In genomic region chr22:39528681-39529486, GRCh38 we compare ENCODE assay signal across 8 cellular contexts. TPM values are rescaled to one million over a fixed set of nuclear protein-coding genes. Genes with fewer than 3 reads are reported as not detected.
DNase-seq lines count a peak whose midpoint lies in the region; ATAC-seq, FAIRE-seq and TF ChIP-seq lines count a peak whose summit lies in the region.

No MANE protein-coding gene starts in this region.

- peaks cover 21 to 47% of the 10 kb centered on the region in 2 experiments for H4K20me1 ChIP-seq in H1 (replicated peaks in 1 of 2; ENCODE audit: control insufficient read depth in 1 of 2, insufficient read depth in 2 of 2, low read length in 2 of 2)

- peaks cover 7 to 17% (median 10%) of the 10 kb centered on the region in 4 experiments for H3K36me3 ChIP-seq in H1 (ENCODE audit: control insufficient read depth in 2 of 4, insufficient read depth in 4 of 4, low read length in 3 of 4)
- H3K36me3 ChIP-seq in mesodermal cell (ENCODE audit: control insufficient read depth, insufficient read depth, low read length): peaks cover 48% of the 10 kb centered on the region

- FAIRE-seq in H1 (lab: Jason Lieb, UNC): peak; percentile 28

- H3K4me3 Mint-ChIP-seq in activated CD8-positive, alpha-beta memory T cell treated with anti-CD3 and anti-CD28 coated beads, Interleukin-2, amount 10 ng/mL, durations not matched to agents 7 days and 5 days: peak overlapping the region; percentile 36

- H3K4me3 ChIP-seq in H1 (ENCODE audit: extremely low read depth in 1 of 4, insufficient read depth in 2 of 4, low read depth in 3 of 4, low read length in 4 of 4) (no peak overlapping the region), mesodermal cell (ENCODE audit: extremely low read depth, insufficient read depth, low read length, poor library complexity, severe bottlenecking) (no peak overlapping the region)

- no peak overlapping the region for H3K23ac ChIP-seq in H1 (ENCODE audit: insufficient read length)

- peaks cover 6% of the 10 kb centered on the region for H3K23me2 ChIP-seq in H1 (ENCODE audit: low read depth, low read length)

- H3K9me3 ChIP-seq in H1 (ENCODE audit: insufficient read depth in 2 of 2, low read depth in 1 of 2, low read length in 1 of 2): no peaks in the 10 kb centered on the region
- no peaks in the 10 kb centered on the region for H3K9me3 ChIP-seq in mesodermal cell (ENCODE audit: control insufficient read depth, low read length)

- no peak overlapping the region for H2AFZ ChIP-seq in H1 (ENCODE audit: low read length)

- WGBS in H1 (ENCODE audit: extremely low coverage in 1 of 2, insufficient coverage in 1 of 2, insufficient read length in 1 of 2, insufficient replicate concordance in 2 of 2, low coverage in 1 of 2, low lambda C conversion rate in 2 of 2, missing lambda C conversion rate in 1 of 2), 2 experiments: 48% methylated on average over 32 of the region's 32 CpGs; no CpG with 5 or more reads in 1 of the 2 experiments
- WGBS in mesodermal cell (ENCODE audit: insufficient coverage in 2 of 2), 2 experiments: 29 to 48% methylated on average over 24 to 31 of the region's 32 CpGs

- no peak overlapping the region for H3K18ac ChIP-seq in H1 (ENCODE audit: extremely low read depth, low read length)

- H3K4me1 ChIP-seq in H1 (replicated peaks in 1 of 4; ENCODE audit: control insufficient read depth in 3 of 4, insufficient read depth in 4 of 4, low read length in 3 of 4) (peaks cover 3 to 27% (median 11%) of the 10 kb centered on the region in 4 experiments), mesodermal cell (ENCODE audit: control insufficient read depth, insufficient read depth, low read length, poor library complexity, severe bottlenecking) (peaks cover 20% of the 10 kb centered on the region)

- peaks cover 3% of the 10 kb centered on the region; the same call in 1 of the 2 replicates for H3K79me1 ChIP-seq in H1 (ENCODE audit: low read depth, low read length)

- H2BK5ac ChIP-seq in H1 (ENCODE audit: low read depth, low read length): peak overlapping the region; percentile 24; the same call in 1 of the 2 replicates

- TF ChIP-seq CTCF in GM10266 (IDR thresholded peaks at IDR 0.05; ENCODE audit: control insufficient read depth, insufficient read depth, low read depth, missing control alignments) (peak; percentile 99), H1 (IDR thresholded peaks at IDR 0.05; ENCODE audit: control extremely low read depth in 1 of 3, insufficient read depth in 1 of 3, low read depth in 1 of 3, low read length in 3 of 3) (peak; percentile 98 to 100 (median 98))

- no peak overlapping the region; a peak in 1 of 7 replicates for H3K9ac ChIP-seq in H1 (replicated peaks in 1 of 4; ENCODE audit: extremely low read depth in 1 of 4, low read depth in 3 of 4, low read length in 3 of 4)

- POLR2A ChIA-PET in H1 (lab: Charles Lee; ENCODE audit: partially characterized antibody): interaction anchor here (0.6 to 8.9 kb wide), 13 partner anchors 8 to 508 kb away, joined by 3 to 72 read pairs (median 4); partner anchors contain the start of genes ATF4, MIEF1 and RPL3

- no peak overlapping the region for H3K27ac ChIP-seq in H1 (ENCODE audit: low read depth, low read length)
- H3K27ac ChIP-seq in mesodermal cell (ENCODE audit: low read depth, low read length, severe bottlenecking): peak overlapping the region; percentile 45

- no peak overlapping the region for H2BK15ac ChIP-seq in H1 (ENCODE audit: low read length)

- no peak overlapping the region for H3K4ac ChIP-seq in H1 (replicated peaks; ENCODE audit: insufficient read length, low read depth, low read length)

- CTCF ChIA-PET in activated CD8-positive, alpha-beta memory T cell treated with anti-CD3 and anti-CD28 coated beads, Interleukin-2, amount 10 ng/mL, durations not matched to agents 7 days and 5 days (lab: Charles Lee): interaction anchor here (0.6 to 22.3 kb wide), 42 partner anchors 9 to 817 kb away, joined by 3 to 478 read pairs (median 4); partner anchors contain the start of genes ADSL, ATF4, GRAP2 and MIEF1
- CTCF ChIA-PET in H1 (lab: Charles Lee; ENCODE audit: partially characterized antibody): interaction anchor here (0.7 to 21.9 kb wide), 39 partner anchors 8 to 515 kb away, joined by 3 to 361 read pairs (median 4); partner anchors contain the start of genes ATF4 and MIEF1

- no peak overlapping the region for H2AK5ac ChIP-seq in H1 (ENCODE audit: low read depth, low read length)

- peaks cover 39% of the 10 kb centered on the region for H3K36me3 Mint-ChIP-seq in activated CD8-positive, alpha-beta memory T cell treated with anti-CD3 and anti-CD28 coated beads, Interleukin-2, amount 10 ng/mL, durations not matched to agents 7 days and 5 days

- H3K4me2 ChIP-seq in H1 (ENCODE audit: insufficient read depth in 1 of 2, low read depth in 2 of 2, low read length in 2 of 2): peak overlapping the region in 1 of 2 experiments; percentile 39; a peak in 1 of 4 replicates

- TF ChIP-seq RAD21 in H1 (IDR thresholded peaks at IDR 0.05 in 1 of 2, conservative IDR thresholded peaks at IDR 0.05 in 1 of 2; ENCODE audit: low read depth in 2 of 2, low read length in 2 of 2): peak; percentile 95 to 97

- H3K14ac ChIP-seq in H1 (ENCODE audit: insufficient read length): no peak overlapping the region

- no peak; a peak in 1 of 3 replicates for TF ChIP-seq POLR2A in H1 (IDR thresholded peaks at IDR 0.05; ENCODE audit: control extremely low read depth in 1 of 2, low read depth in 2 of 2, low read length in 2 of 2)

- DNase-seq in GM10266 (ENCODE audit: extremely low spot score) (peak; percentile 84), HUDEP-2 (lab: John Stamatoyannopoulos, UW; ENCODE audit: unreplicated experiment in 76 of 76) (peak in 71 of 76 experiments; percentile 29 to 89 (median 74)), NOMO-1 treated with dmso at 0.1 percent for 144 hours (lab: John Stamatoyannopoulos, UW; ENCODE audit: unreplicated experiment) (peak; percentile 82), H1 (ENCODE audit: low read depth in 1 of 2, low spot score in 2 of 2) (peak; percentile 89 to 92)
- DNase-seq in activated CD8-positive, alpha-beta memory T cell treated with anti-CD3 and anti-CD28 coated beads, Interleukin-2, amount 10 ng/mL, durations not matched to agents 7 days and 5 days: peak; percentile 95
- peak; percentile 74 for DNase-seq in stimulated activated CD8-positive, alpha-beta memory T cell treated with anti-CD3 and anti-CD28 coated beads, Interleukin-12 subunit alpha, Interleukin-12 subunit beta, amount 100 ng/mL, for 4 hours (ENCODE audit: low read depth)

- H3K27me3 ChIP-seq in H1 (replicated peaks in 1 of 4; ENCODE audit: control insufficient read depth in 3 of 4, extremely low read depth in 1 of 4, insufficient read depth in 3 of 4, low read length in 3 of 4): no peaks in the 10 kb centered on the region

- peak overlapping the region; percentile 39; the same call in 1 of the 2 replicates for H2BK12ac ChIP-seq in H1 (ENCODE audit: low read depth, low read length)

- peak overlapping the region; percentile 72 for H3K27ac Mint-ChIP-seq in activated CD8-positive, alpha-beta memory T cell treated with anti-CD3 and anti-CD28 coated beads, Interleukin-2, amount 10 ng/mL, durations not matched to agents 7 days and 5 days

- H2BK20ac ChIP-seq in H1 (ENCODE audit: low read length): no peak overlapping the region

- H3K4me1 Mint-ChIP-seq in activated CD8-positive, alpha-beta memory T cell treated with anti-CD3 and anti-CD28 coated beads, Interleukin-2, amount 10 ng/mL, durations not matched to agents 7 days and 5 days: peaks cover 82% of the 10 kb centered on the region

- TF ChIP-seq EP300 in H1 (IDR thresholded peaks at IDR 0.05; ENCODE audit: borderline replicate concordance in 1 of 2, low read depth in 2 of 2, low read length in 2 of 2): peak in 1 of 2 experiments; percentile 92; a peak in 1 of 3 replicates

- no peaks in the 10 kb centered on the region for H3K9me3 Mint-ChIP-seq in activated CD8-positive, alpha-beta memory T cell treated with anti-CD3 and anti-CD28 coated beads, Interleukin-2, amount 10 ng/mL, durations not matched to agents 7 days and 5 days (ENCODE audit: low read depth)

- no peak overlapping the region for H4K91ac ChIP-seq in H1 (replicated peaks; ENCODE audit: insufficient read length, low read length)

- no peak overlapping the region for H4K5ac ChIP-seq in H1 (ENCODE audit: insufficient read length, low read depth, low read length)

- no peak overlapping the region for H3K56ac ChIP-seq in H1 (replicated peaks; ENCODE audit: insufficient read length, low read depth, low read length)

- no peak overlapping the region for H2BK120ac ChIP-seq in H1 (replicated peaks; ENCODE audit: low read depth, low read length)

- no peak overlapping the region for H4K8ac ChIP-seq in H1 (ENCODE audit: extremely low read depth, insufficient read depth, low read length)

- no peaks in the 10 kb centered on the region for H3K27me3 Mint-ChIP-seq in activated CD8-positive, alpha-beta memory T cell treated with anti-CD3 and anti-CD28 coated beads, Interleukin-2, amount 10 ng/mL, durations not matched to agents 7 days and 5 days

- ATAC-seq in activated CD8-positive, alpha-beta memory T cell treated with anti-CD3 and anti-CD28 coated beads, Interleukin-2, amount 10 ng/mL, durations not matched to agents 7 days and 5 days: peak; percentile 32
- ATAC-seq in GM18517 (IDR thresholded peaks at IDR 0.05; ENCODE audit: unreplicated experiment): no peak

- H3K79me2 ChIP-seq in H1 (ENCODE audit: control insufficient read depth in 1 of 2, insufficient read depth in 2 of 2, low read length in 2 of 2): peaks cover 0 to 14% of the 10 kb centered on the region in 2 experiments; a peak in 2 of 4 replicates

RNA-seq across cellular contexts. Expression of gene RPS19BP1, which starts 3.7 kb away (rescaled TPM):
- total RNA-seq in activated CD8-positive, alpha-beta memory T cell treated with anti-CD3 and anti-CD28 coated beads, Interleukin-2, amount 10 ng/mL, durations not matched to agents 7 days and 5 days: 10 to 100 TPM; 64.8 to 81.6 TPM
- 77.5 and 77.9 TPM in 2 replicates for total RNA-seq in H1 (2021; fragmentation: NEBNext Ultra II Directional; extraction: Animal tissue kit (Norgen Biotek cat#: 25700))
- 97.9 and 120 TPM in 2 replicates for polyA plus RNA-seq in H1 (2011; rRNA removed)
- polyA plus RNA-seq in H1 (2011; cell fraction: cytosol; rRNA removed): 120 TPM
- polyA plus RNA-seq in H1 (2011; cell fraction: nucleus; rRNA removed): 94.6 TPM
- 79.6 to 99.4 TPM (median 89.0 TPM) in 4 replicates for polyA plus RNA-seq in H1 (2012, experiment 1 of 2)
- 100 TPM for polyA plus RNA-seq in H1 (2012, experiment 2 of 2)
- polyA plus RNA-seq in H1 (2013, experiment 1 of 2): 71.2 TPM
- 71.6 TPM for polyA plus RNA-seq in H1 (2013, experiment 2 of 2)
- polyA minus RNA-seq in H1 (2011; rRNA and poly(A)+ RNA removed): 7.8 and 8.1 TPM in 2 replicates
- polyA minus RNA-seq in H1 (2011; cell fraction: cytosol; rRNA and poly(A)+ RNA removed): 16.2 TPM
- polyA minus RNA-seq in H1 (2011; cell fraction: nucleus; rRNA and poly(A)+ RNA removed): 23.8 TPM
- polyA plus RNA-seq in mesodermal cell (2013, experiment 1 of 2): 73.1 TPM
- 64.7 TPM for polyA plus RNA-seq in mesodermal cell (2013, experiment 2 of 2)

RNA-seq across cellular contexts. Expression of gene ATF4, which starts 8.5 kb away (rescaled TPM):
- total RNA-seq in activated CD8-positive, alpha-beta memory T cell treated with anti-CD3 and anti-CD28 coated beads, Interleukin-2, amount 10 ng/mL, durations not matched to agents 7 days and 5 days: 100 to 1,000 TPM; 365 to 501 TPM
- total RNA-seq in H1 (2021; fragmentation: NEBNext Ultra II Directional; extraction: Animal tissue kit (Norgen Biotek cat#: 25700)): 543 and 553 TPM in 2 replicates
- 685 and 704 TPM in 2 replicates for polyA plus RNA-seq in H1 (2011; rRNA removed)
- polyA plus RNA-seq in H1 (2011; cell fraction: cytosol; rRNA removed): 868 TPM
- polyA plus RNA-seq in H1 (2011; cell fraction: nucleus; rRNA removed): 703 TPM
- polyA plus RNA-seq in H1 (2012, experiment 1 of 2): 598 to 685 TPM (median 617 TPM) in 4 replicates
- polyA plus RNA-seq in H1 (2012, experiment 2 of 2): 699 TPM
- 476 TPM for polyA plus RNA-seq in H1 (2013, experiment 1 of 2)
- polyA plus RNA-seq in H1 (2013, experiment 2 of 2): 475 TPM
- polyA minus RNA-seq in H1 (2011; rRNA and poly(A)+ RNA removed): 314 and 359 TPM in 2 replicates
- 150 TPM for polyA minus RNA-seq in H1 (2011; cell fraction: cytosol; rRNA and poly(A)+ RNA removed)
- polyA minus RNA-seq in H1 (2011; cell fraction: nucleus; rRNA and poly(A)+ RNA removed): 255 TPM
- polyA plus RNA-seq in mesodermal cell (2013, experiment 1 of 2): 441 TPM
- 444 TPM for polyA plus RNA-seq in mesodermal cell (2013, experiment 2 of 2)

RNA-seq across cellular contexts. Expression of gene MIEF1, which starts 26.8 kb away (rescaled TPM):
- total RNA-seq in activated CD8-positive, alpha-beta memory T cell treated with anti-CD3 and anti-CD28 coated beads, Interleukin-2, amount 10 ng/mL, durations not matched to agents 7 days and 5 days: 10 to 100 TPM; 40.6 to 45.7 TPM
- 31.4 and 32.7 TPM in 2 replicates for total RNA-seq in H1 (2021; fragmentation: NEBNext Ultra II Directional; extraction: Animal tissue kit (Norgen Biotek cat#: 25700))
- polyA plus RNA-seq in H1 (2011; rRNA removed): 16.8 and 21.0 TPM in 2 replicates
- 16.4 TPM for polyA plus RNA-seq in H1 (2011; cell fraction: cytosol; rRNA removed)
- polyA plus RNA-seq in H1 (2011; cell fraction: nucleus; rRNA removed): 18.5 TPM
- 22.0 to 25.2 TPM (median 22.9 TPM) in 4 replicates for polyA plus RNA-seq in H1 (2012, experiment 1 of 2)
- 14.3 TPM for polyA plus RNA-seq in H1 (2012, experiment 2 of 2)
- 18.5 TPM for polyA plus RNA-seq in H1 (2013, experiment 1 of 2)
- polyA plus RNA-seq in H1 (2013, experiment 2 of 2): 18.4 TPM
- polyA minus RNA-seq in H1 (2011; rRNA and poly(A)+ RNA removed): 36.0 and 36.1 TPM in 2 replicates
- polyA minus RNA-seq in H1 (2011; cell fraction: cytosol; rRNA and poly(A)+ RNA removed): 17.9 TPM
- 17.9 TPM for polyA minus RNA-seq in H1 (2011; cell fraction: nucleus; rRNA and poly(A)+ RNA removed)
- 25.4 TPM for polyA plus RNA-seq in mesodermal cell (2013, experiment 1 of 2)
- 22.0 TPM for polyA plus RNA-seq in mesodermal cell (2013, experiment 2 of 2)

RNA-seq across cellular contexts. Expression of gene CACNA1I, which starts 41.7 kb away (rescaled TPM):
- total RNA-seq in activated CD8-positive, alpha-beta memory T cell treated with anti-CD3 and anti-CD28 coated beads, Interleukin-2, amount 10 ng/mL, durations not matched to agents 7 days and 5 days: 1 to 10 TPM in 1 of 2 experiments, under 1 TPM in 1; 0.30 to 1.8 TPM
- 1.2 and 1.3 TPM in 2 replicates for total RNA-seq in H1 (2021; fragmentation: NEBNext Ultra II Directional; extraction: Animal tissue kit (Norgen Biotek cat#: 25700))
- 0.77 and 1.3 TPM in 2 replicates for polyA plus RNA-seq in H1 (2011; rRNA removed)
- polyA plus RNA-seq in H1 (2011; cell fraction: cytosol; rRNA removed): 1.2 TPM
- 7.1 TPM for polyA plus RNA-seq in H1 (2011; cell fraction: nucleus; rRNA removed)
- 0.91 to 1.4 TPM (median 1.2 TPM) in 4 replicates for polyA plus RNA-seq in H1 (2012, experiment 1 of 2)
- 0.71 TPM for polyA plus RNA-seq in H1 (2012, experiment 2 of 2)
- 1.3 TPM for polyA plus RNA-seq in H1 (2013, experiment 1 of 2)
- polyA plus RNA-seq in H1 (2013, experiment 2 of 2): 1.3 TPM
- 1.00 and 1.3 TPM in 2 replicates for polyA minus RNA-seq in H1 (2011; rRNA and poly(A)+ RNA removed)
- 0.95 TPM for polyA minus RNA-seq in H1 (2011; cell fraction: cytosol; rRNA and poly(A)+ RNA removed)
- polyA minus RNA-seq in H1 (2011; cell fraction: nucleus; rRNA and poly(A)+ RNA removed): 1.6 TPM
- polyA plus RNA-seq in mesodermal cell (2013, experiment 1 of 2): 0.52 TPM
- polyA plus RNA-seq in mesodermal cell (2013, experiment 2 of 2): 0.30 TPM
